ENCODE assay signal across 5 cellular contexts in the genomic region with DNA sequence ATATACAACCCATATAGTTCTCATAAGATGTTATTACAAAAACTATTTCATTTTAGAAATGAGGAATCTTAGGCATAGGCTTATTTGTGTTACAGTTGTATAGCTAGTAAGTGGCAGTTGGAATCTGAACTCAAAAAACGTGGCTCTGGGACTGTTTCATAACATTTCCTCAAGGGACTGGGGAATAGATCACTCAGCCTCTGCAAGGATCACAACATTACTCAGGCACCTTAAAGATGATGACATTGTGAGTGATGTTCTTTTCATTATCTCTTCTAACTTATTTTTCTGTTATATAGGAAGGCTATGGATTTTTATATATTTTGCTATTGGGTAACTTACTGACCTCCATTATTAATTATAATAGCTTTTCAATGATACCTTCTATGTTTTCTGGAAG.
"Had no signal": no experiment of that assay in that cellular context is flagged by ENCODE, and none has a peak within 500 bp of the region (broad histone marks: within the 10 kb centered on the region; RNA-seq: fewer than 3 reads in every experiment).

No MANE protein-coding gene starts in this region.

- H3K27ac ChIP-seq: HL-60 had no signal

- H3K4me3 ChIP-seq: K562 had no signal

- DNase-seq: IMR-90, KBM-7, KG1 had no signal
